Comparison of ENCODE assay signal across 26 cellular contexts in the genomic region with DNA sequence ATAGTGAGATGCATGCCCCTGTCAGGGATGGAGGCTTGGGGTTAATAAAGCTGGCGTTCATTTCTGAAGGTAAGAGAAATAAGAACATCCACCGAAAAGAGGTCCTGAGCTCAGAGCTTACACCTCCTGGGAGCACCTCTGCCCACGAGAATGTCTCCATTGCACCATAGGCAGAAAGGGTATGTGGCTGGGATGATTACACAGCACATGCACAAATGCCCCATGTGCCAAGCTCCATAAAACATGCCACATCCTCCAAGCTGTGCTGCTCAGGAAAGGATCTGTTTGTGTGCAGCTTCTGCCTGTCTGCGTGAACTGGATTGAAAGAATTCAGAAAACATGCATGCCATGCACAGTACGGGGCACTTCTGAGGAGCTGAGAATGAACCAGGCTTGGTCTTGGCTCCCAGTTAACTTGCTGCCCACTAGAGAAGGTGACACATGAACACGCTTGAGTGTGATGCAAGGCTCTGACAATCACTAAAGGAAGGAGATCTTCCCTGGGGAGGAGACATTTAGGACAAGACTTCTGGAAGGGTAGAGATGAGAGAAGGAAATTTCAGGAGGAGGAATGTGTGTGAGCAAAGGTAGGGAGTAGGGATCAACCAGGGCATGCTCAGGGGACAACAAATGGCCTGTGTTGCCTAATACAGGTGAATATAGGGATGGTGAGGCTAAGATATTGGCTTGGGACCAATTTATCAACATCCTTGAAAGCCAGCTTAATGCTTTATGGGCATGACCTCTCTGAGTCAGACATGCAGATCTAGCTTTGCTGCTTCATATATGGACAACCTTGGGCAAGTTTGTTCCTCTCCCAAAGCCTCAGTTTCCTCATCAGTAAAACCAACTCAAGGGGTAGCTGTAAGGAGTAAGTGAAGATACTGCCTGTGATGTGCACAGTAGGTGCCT. TPM values are rescaled to one million over a fixed set of nuclear protein-coding genes. Genes with fewer than 3 reads are reported as not detected.
"Had no signal": no experiment of that assay in that cellular context is flagged by ENCODE, and none has a peak within 500 bp of the region (broad histone marks: within the 10 kb centered on the region; RNA-seq: fewer than 3 reads in every experiment).

No MANE protein-coding gene starts in this region.

- ATAC-seq: activated CD4-positive, alpha-beta T cell treated with anti-CD3 and anti-CD28 coated beads for 36 hours; activated naive CD4-positive, alpha-beta T cell treated with anti-CD3 and anti-CD28 coated beads, Interleukin-2, amount 50 U/mL, for 72 hours; activated T-helper 17 cell treated with anti-CD3 and anti-CD28 coated beads, Interleukin-2, amount 50 U/mL, for 72 hours; gastrocnemius medialis; natural killer cell; stimulated activated naive CD8-positive, alpha-beta T cell treated with anti-CD3 and anti-CD28 coated beads, Interleukin-15, Interleukin-2, amounts not matched to agents 100 U/mL and 50 U/mL, for 24 hours had no signal

- H3K9me3 Mint-ChIP-seq: activated B cell treated with CpG ODN at 0.5 μM for 24 hours; activated naive CD4-positive, alpha-beta T cell treated with anti-CD3 and anti-CD28 coated beads, Interleukin-2, amount 50 U/mL, for 72 hours; activated T-cell treated with anti-CD3 and anti-CD28 coated beads, Interleukin-2, amount 50 U/mL, for 24 hours; activated T-helper 17 cell treated with anti-CD3 and anti-CD28 coated beads, Interleukin-2, amount 50 U/mL, for 72 hours; natural killer cell had no signal

- H3K27me3 Mint-ChIP-seq: activated B cell treated with CpG ODN at 0.5 μM for 24 hours; activated CD4-positive, alpha-beta T cell treated with anti-CD3 and anti-CD28 coated beads for 36 hours; activated T-cell treated with anti-CD3 and anti-CD28 coated beads, Interleukin-2, amount 50 U/mL, for 24 hours; activated T-helper 17 cell treated with anti-CD3 and anti-CD28 coated beads, Interleukin-2, amount 50 U/mL, for 72 hours had no signal

- H3K27me3 ChIP-seq: esophagus squamous epithelium, gastrocnemius medialis, ovary, thyroid gland had no signal

- H3K36me3 ChIP-seq: esophagus squamous epithelium, gastrocnemius medialis, left ventricle myocardium inferior, ovary, prostate gland, thyroid gland had no signal

- H3K9me3 ChIP-seq: esophagus squamous epithelium, gastrocnemius medialis, ovary, prostate gland, thyroid gland had no signal

- H3K27ac Mint-ChIP-seq: activated B cell treated with CpG ODN at 0.5 μM for 24 hours; activated CD4-positive, alpha-beta T cell treated with anti-CD3 and anti-CD28 coated beads for 36 hours; activated naive CD4-positive, alpha-beta T cell treated with anti-CD3 and anti-CD28 coated beads, Interleukin-2, amount 50 U/mL, for 72 hours; activated T-cell treated with anti-CD3 and anti-CD28 coated beads, Interleukin-2, amount 50 U/mL, for 24 hours; activated T-helper 17 cell treated with anti-CD3 and anti-CD28 coated beads, Interleukin-2, amount 50 U/mL, for 72 hours; natural killer cell had no signal

- H3K4me1 ChIP-seq: gastrocnemius medialis, prostate gland had no signal

- H3K4me3 ChIP-seq: esophagus squamous epithelium, gastrocnemius medialis, left ventricle myocardium inferior, ovary, prostate gland, thyroid gland had no signal

- H3K27ac ChIP-seq: gastrocnemius medialis, left ventricle myocardium inferior, ovary, prostate gland, thyroid gland had no signal

- DNase-seq: activated B cell treated with CpG ODN at 0.5 μM for 24 hours; activated CD4-positive, alpha-beta T cell treated with anti-CD3 and anti-CD28 coated beads for 36 hours; activated CD4-positive, alpha-beta T cell treated with anti-CD3 and anti-CD28 coated beads, Interleukin-2, amount 50 U/mL, for 4 hours; activated CD8-positive, alpha-beta memory T cell treated with anti-CD3 and anti-CD28 coated beads for 24 hours; activated CD8-positive, alpha-beta memory T cell treated with anti-CD3 and anti-CD28 coated beads, Interleukin-2, amount 50 U/mL, for 4 hours; activated T-cell treated with anti-CD3 and anti-CD28 coated beads, Interleukin-2, amount 50 U/mL, for 24 hours; aorta; central memory CD4-positive, alpha-beta T cell; effector memory CD4-positive, alpha-beta T cell; esophagus squamous epithelium; gastrocnemius medialis; hippocampal formation; left ventricle myocardium inferior; midbrain; natural killer cell; ovary; stimulated activated CD4-positive, alpha-beta T cell treated with anti-CD3 and anti-CD28 coated beads, Interleukin-12 subunit alpha, Interleukin-12 subunit beta, amount 100 ng/mL, for 4 hours; stimulated activated CD4-positive, alpha-beta T cell treated with anti-CD3 and anti-CD28 coated beads, Interleukin-4, amount 100 ng/mL, for 4 hours; stimulated activated naive CD8-positive, alpha-beta T cell treated with anti-CD3 and anti-CD28 coated beads, Interleukin-15, Interleukin-2, amounts not matched to agents 100 U/mL and 50 U/mL, for 24 hours; T1000; thyroid gland had no signal

- H3K4me3 Mint-ChIP-seq: activated B cell treated with CpG ODN at 0.5 μM for 24 hours; activated CD4-positive, alpha-beta T cell treated with anti-CD3 and anti-CD28 coated beads for 36 hours; activated T-cell treated with anti-CD3 and anti-CD28 coated beads, Interleukin-2, amount 50 U/mL, for 24 hours; activated T-helper 17 cell treated with anti-CD3 and anti-CD28 coated beads, Interleukin-2, amount 50 U/mL, for 72 hours; brain; natural killer cell had no signal

- H3K4me1 Mint-ChIP-seq: activated CD4-positive, alpha-beta T cell treated with anti-CD3 and anti-CD28 coated beads for 36 hours; activated T-helper 17 cell treated with anti-CD3 and anti-CD28 coated beads, Interleukin-2, amount 50 U/mL, for 72 hours; brain; natural killer cell had no signal

- H3K36me3 Mint-ChIP-seq: activated naive CD4-positive, alpha-beta T cell treated with anti-CD3 and anti-CD28 coated beads, Interleukin-2, amount 50 U/mL, for 72 hours; brain; natural killer cell had no signal

RNA-seq across cellular contexts. Expression of a gene that starts 32.0 kb away (rescaled TPM):
- total RNA-seq: endothelial cell of umbilical vein had no signal
